Comparison of ENCODE assay signal across 31 cellular contexts in genomic region chr2:145161656-145162055, GRCh38.
"Had no signal": no experiment of that assay in that cellular context is flagged by ENCODE, and none has a peak within 500 bp of the region (broad histone marks: within the 10 kb centered on the region; RNA-seq: fewer than 3 reads in every experiment).

No MANE protein-coding gene starts in this region.

- H3K9me3 ChIP-seq: MG63 had no signal

- H3K27me3 Mint-ChIP-seq: activated CD4-positive, alpha-beta T cell treated with anti-CD3 and anti-CD28 coated beads, Interleukin-2, amount 10 ng/mL, durations not matched to agents 7 days and 5 days had no signal

- H3K27ac ChIP-seq: brain microvascular endothelial cell had no signal

- H3K9me3 Mint-ChIP-seq: activated CD4-positive, alpha-beta T cell treated with anti-CD3 and anti-CD28 coated beads, Interleukin-2, amount 10 ng/mL, durations not matched to agents 7 days and 5 days; activated T-helper 1 cell treated with anti-CD3 and anti-CD28 coated beads, Interleukin-12 subunit alpha, Interleukin-12 subunit beta, Interleukin-2, Interleukin-4 antibody, amounts not matched to agents 30 ng/mL and 10 ng/mL and 1 ng/mL, durations not matched to agents 14 hours and 24 hours and 36 hours; T-helper 1 cell treated with Interleukin-12 subunit alpha and Interleukin-12 subunit beta and Interleukin-4 antibody, amounts not matched to agents 30 μg/mL and 1 μg/mL, for 36 hours; T-helper 2 cell treated with Interferon-gamma antibody and Interleukin-4, amounts not matched to agents 5 μg/mL and 100 μg/mL, for 36 hours; WTC11 had no signal

- H3K4me1 Mint-ChIP-seq: activated CD4-positive, alpha-beta T cell treated with anti-CD3 and anti-CD28 coated beads for 36 hours; activated CD4-positive, alpha-beta T cell treated with anti-CD3 and anti-CD28 coated beads, Interleukin-2, amount 10 ng/mL, durations not matched to agents 7 days and 5 days; WTC11 had no signal

- ATAC-seq: activated CD4-positive, alpha-beta T cell treated with anti-CD3 and anti-CD28 coated beads for 36 hours; activated CD4-positive, CD25-positive, alpha-beta regulatory T cell treated with anti-CD3 and anti-CD28 coated beads, Interleukin-2, amount 50 U/mL, for 24 hours; activated naive CD4-positive, alpha-beta T cell treated with anti-CD3 and anti-CD28 coated beads, Interleukin-2, amount 50 U/mL, for 72 hours; activated T-cell treated with anti-CD3 and anti-CD28 coated beads, Interleukin-2, amount 50 U/mL, for 4 hours; Panc1; WTC11 had no signal

- H3K4me3 ChIP-seq: MG63 had no signal

- H3K27me3 ChIP-seq: brain microvascular endothelial cell, MG63 had no signal

- H3K4me3 Mint-ChIP-seq: activated CD4-positive, alpha-beta T cell treated with anti-CD3 and anti-CD28 coated beads for 36 hours; activated CD4-positive, alpha-beta T cell treated with anti-CD3 and anti-CD28 coated beads, Interleukin-2, amount 10 ng/mL, durations not matched to agents 7 days and 5 days; activated naive CD4-positive, alpha-beta T cell treated with anti-CD3 and anti-CD28 coated beads for 36 hours; activated T-cell treated with anti-CD3 and anti-CD28 coated beads, Interleukin-2, amount 50 U/mL, for 4 hours; activated T-helper 1 cell treated with anti-CD3 and anti-CD28 coated beads, Interleukin-12 subunit alpha, Interleukin-12 subunit beta, Interleukin-2, Interleukin-4 antibody, amounts not matched to agents 30 ng/mL and 10 ng/mL and 1 ng/mL, durations not matched to agents 14 hours and 24 hours and 36 hours; T-helper 1 cell treated with Interleukin-12 subunit alpha and Interleukin-12 subunit beta and Interleukin-4 antibody, amounts not matched to agents 30 μg/mL and 1 μg/mL, for 36 hours; T-helper 2 cell treated with Interferon-gamma antibody and Interleukin-4, amounts not matched to agents 5 μg/mL and 100 μg/mL, for 36 hours; WTC11 had no signal

- DNase-seq: activated CD4-positive, alpha-beta T cell treated with anti-CD3 and anti-CD28 coated beads for 36 hours; activated CD4-positive, alpha-beta T cell treated with anti-CD3 and anti-CD28 coated beads, Interleukin-2, amount 10 ng/mL, durations not matched to agents 7 days and 5 days; activated CD4-positive, alpha-beta T cell treated with anti-CD3 and anti-CD28 coated beads, Interleukin-2, amount 50 U/mL, for 48 hours; activated CD8-positive, alpha-beta memory T cell treated with anti-CD3 and anti-CD28 coated beads, Interleukin-2, amount 50 U/mL, for 4 hours; activated gamma-delta T cell treated with Interleukin-2 at 50 U/mL for 16 hours; activated naive CD4-positive, alpha-beta T cell treated with anti-CD3 and anti-CD28 coated beads for 36 hours; activated T-cell treated with anti-CD3 and anti-CD28 coated beads for 4 hours; activated T-cell treated with anti-CD3 and anti-CD28 coated beads, Interleukin-2, amount 50 U/mL, for 4 hours; amniotic stem cell; aorta; brain microvascular endothelial cell; central memory CD4-positive, alpha-beta T cell; Kasumi-1; KG1; MG63; NCI-H1092; NCI-H1436 treated with DMSO at 0.1 percent for 48 hours; NCI-H1694 treated with DMSO at 0.1 percent for 48 hours; NCI-H2029; NCI-H510A; NCI-H526; NCI-H748 treated with DMSO at 0.1 percent for 48 hours; NK-92 treated with Interleukin-12 subunit alpha and Interleukin-12 subunit beta, amount 100 ng/mL, for 24 hours; SHP77 had no signal

- H3K36me3 Mint-ChIP-seq: activated naive CD4-positive, alpha-beta T cell treated with anti-CD3 and anti-CD28 coated beads, Interleukin-2, amount 50 U/mL, for 72 hours; WTC11 had no signal

- H3K27ac Mint-ChIP-seq: activated CD4-positive, alpha-beta T cell treated with anti-CD3 and anti-CD28 coated beads for 36 hours; activated CD4-positive, alpha-beta T cell treated with anti-CD3 and anti-CD28 coated beads, Interleukin-2, amount 10 ng/mL, durations not matched to agents 7 days and 5 days; activated naive CD4-positive, alpha-beta T cell treated with anti-CD3 and anti-CD28 coated beads for 36 hours; activated naive CD4-positive, alpha-beta T cell treated with anti-CD3 and anti-CD28 coated beads, Interleukin-2, amount 50 U/mL, for 72 hours; activated T-helper 1 cell treated with anti-CD3 and anti-CD28 coated beads, Interleukin-12 subunit alpha, Interleukin-12 subunit beta, Interleukin-2, Interleukin-4 antibody, amounts not matched to agents 30 ng/mL and 10 ng/mL and 1 ng/mL, durations not matched to agents 14 hours and 24 hours and 36 hours; T-helper 1 cell treated with Interleukin-12 subunit alpha and Interleukin-12 subunit beta and Interleukin-4 antibody, amounts not matched to agents 30 μg/mL and 1 μg/mL, for 36 hours; T-helper 2 cell treated with Interferon-gamma antibody and Interleukin-4, amounts not matched to agents 5 μg/mL and 100 μg/mL, for 36 hours; WTC11 had no signal
